ENCODE assay signal across 1 cellular context in the genomic region with DNA sequence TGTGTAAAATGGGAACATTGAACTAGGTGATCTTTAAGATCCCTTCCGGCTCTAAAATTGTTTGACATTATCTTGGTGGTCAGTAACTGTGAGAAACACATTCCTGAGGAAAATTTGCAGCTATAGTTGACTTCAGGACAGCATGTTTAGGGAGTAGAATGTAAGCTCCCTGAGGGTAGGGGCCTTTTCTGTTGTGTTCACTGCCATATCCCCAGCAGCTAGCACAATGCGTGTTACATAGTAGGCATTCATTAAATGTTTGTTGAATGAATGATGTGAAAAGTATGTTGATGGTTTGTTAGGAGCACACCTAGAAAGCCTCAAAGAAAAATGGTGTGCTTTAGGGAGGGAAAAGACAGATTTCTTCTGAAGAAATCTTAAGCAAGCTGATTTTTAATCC.
A peak's percentile ranks its signal among the peaks of the same experiment; 100 is the strongest.
TF ChIP-seq lines count a peak whose summit lies in the region.

No MANE protein-coding gene starts in this region.

TF ChIP-seq in K562, 482 proteins besides CTCF, POLR2A, EP300 and RAD21:
- no peak for TF ChIP-seq ATF6 (CRISPR knock-in tag; IDR thresholded peaks at IDR 0.05)
- no peak for TF ChIP-seq CHD1 (IDR thresholded peaks at IDR 0.05; ENCODE audit: low read length)
- TF ChIP-seq, protein P1, sequence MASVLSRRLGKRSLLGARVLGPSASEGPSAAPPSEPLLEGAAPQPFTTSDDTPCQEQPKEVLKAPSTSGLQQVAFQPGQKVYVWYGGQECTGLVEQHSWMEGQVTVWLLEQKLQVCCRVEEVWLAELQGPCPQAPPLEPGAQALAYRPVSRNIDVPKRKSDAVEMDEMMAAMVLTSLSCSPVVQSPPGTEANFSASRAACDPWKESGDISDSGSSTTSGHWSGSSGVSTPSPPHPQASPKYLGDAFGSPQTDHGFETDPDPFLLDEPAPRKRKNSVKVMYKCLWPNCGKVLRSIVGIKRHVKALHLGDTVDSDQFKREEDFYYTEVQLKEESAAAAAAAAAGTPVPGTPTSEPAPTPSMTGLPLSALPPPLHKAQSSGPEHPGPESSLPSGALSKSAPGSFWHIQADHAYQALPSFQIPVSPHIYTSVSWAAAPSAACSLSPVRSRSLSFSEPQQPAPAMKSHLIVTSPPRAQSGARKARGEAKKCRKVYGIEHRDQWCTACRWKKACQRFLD (CRISPR knock-in tag; IDR thresholded peaks at IDR 0.05), result no peak
- peak; percentile 69 for TF ChIP-seq ZNF316 (IDR thresholded peaks at IDR 0.05)
- TF ChIP-seq, protein P2, sequence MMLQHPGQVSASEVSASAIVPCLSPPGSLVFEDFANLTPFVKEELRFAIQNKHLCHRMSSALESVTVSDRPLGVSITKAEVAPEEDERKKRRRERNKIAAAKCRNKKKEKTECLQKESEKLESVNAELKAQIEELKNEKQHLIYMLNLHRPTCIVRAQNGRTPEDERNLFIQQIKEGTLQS (IDR thresholded peaks at IDR 0.05), result no peak
- TF ChIP-seq, protein P2 (CRISPR knock-in tag; conservative IDR thresholded peaks at IDR 0.05), result no peak
- TF ChIP-seq VEZF1 (CRISPR knock-in tag; IDR thresholded peaks at IDR 0.05), result no peak
- TF ChIP-seq, protein P3, sequence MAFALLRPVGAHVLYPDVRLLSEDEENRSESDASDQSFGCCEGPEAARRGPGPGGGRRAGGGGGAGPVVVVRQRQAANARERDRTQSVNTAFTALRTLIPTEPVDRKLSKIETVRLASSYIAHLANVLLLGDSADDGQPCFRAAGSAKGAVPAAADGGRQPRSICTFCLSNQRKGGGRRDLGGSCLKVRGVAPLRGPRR (CRISPR knock-in tag; IDR thresholded peaks at IDR 0.05), result no peak
- TF ChIP-seq GTF2E2 (tag; IDR thresholded peaks at IDR 0.05), result no peak
